ENCODE assay signal across 28 cellular contexts in genomic region chr11:117435296-117435695, GRCh38.
A peak's percentile ranks its signal among the peaks of the same experiment; 100 is the strongest.
DNase-seq lines count a peak whose midpoint lies in the region; ATAC-seq and TF ChIP-seq lines count a peak whose summit lies in the region.
"Had no signal": no experiment of that assay in that cellular context is flagged by ENCODE, and none has a peak within 500 bp of the region (broad histone marks: within the 10 kb centered on the region; RNA-seq: fewer than 3 reads in every experiment).

No MANE protein-coding gene starts in this region.

- H3F3A ChIP-seq in GM23338 (replicated peaks; ENCODE audit: low read depth), result no peaks in the 10 kb centered on the region

- ATAC-seq in activated naive CD8-positive, alpha-beta T cell treated with anti-CD3 and anti-CD28 coated beads, Interleukin-2, amount 10 ng/mL, durations not matched to agents 7 days and 5 days (ENCODE audit: low read depth), result peak; percentile 79
- no peak for ATAC-seq in activated naive CD8-positive, alpha-beta T cell treated with anti-CD3 and anti-CD28 coated beads, Interleukin-2, amount 50 U/mL, for 24 hours
- ATAC-seq in HG02642 (IDR thresholded peaks at IDR 0.05; ENCODE audit: poor library complexity, unreplicated experiment) (peak; percentile 51), HG03159 (IDR thresholded peaks at IDR 0.05; ENCODE audit: unreplicated experiment) (no peak), GM23338 (no peak)
- ATAC-seq: esophagus mucosa, T-helper 17 cell had no signal

- H3K4me1 ChIP-seq in GM23338 (ENCODE audit: insufficient read depth), result no peaks in the 10 kb centered on the region; the same call in 1 of the 2 replicates
- H3K4me1 ChIP-seq: adrenal gland, left ventricle myocardium inferior had no signal

- H3K4me3 Mint-ChIP-seq in activated naive CD8-positive, alpha-beta T cell treated with anti-CD3 and anti-CD28 coated beads, Interleukin-2, amount 10 ng/mL, durations not matched to agents 7 days and 5 days, result no peak overlapping the region
- H3K4me3 Mint-ChIP-seq in activated naive CD8-positive, alpha-beta T cell treated with anti-CD3 and anti-CD28 coated beads, Interleukin-2, amount 50 U/mL, for 24 hours, result no peak overlapping the region
- no peak overlapping the region for H3K4me3 Mint-ChIP-seq in GM23338
- H3K4me3 Mint-ChIP-seq: H9, naive B cell, T-helper 17 cell had no signal

- H3K79me2 ChIP-seq in GM23338 (replicated peaks; ENCODE audit: insufficient read depth), result no peaks in the 10 kb centered on the region
- H3K79me2 ChIP-seq: hepatocyte had no signal

- H3K27ac ChIP-seq in dorsolateral prefrontal cortex (no peak overlapping the region), GM23338 (ENCODE audit: low read depth) (no peak overlapping the region)
- H3K27ac ChIP-seq: adrenal gland, brain microvascular endothelial cell, hepatocyte, left ventricle myocardium inferior had no signal

- H3K36me3 Mint-ChIP-seq in activated naive CD8-positive, alpha-beta T cell treated with anti-CD3 and anti-CD28 coated beads, Interleukin-2, amount 10 ng/mL, durations not matched to agents 7 days and 5 days, result no peaks in the 10 kb centered on the region
- H3K36me3 Mint-ChIP-seq in activated naive CD8-positive, alpha-beta T cell treated with anti-CD3 and anti-CD28 coated beads, Interleukin-2, amount 50 U/mL, for 24 hours (ENCODE audit: low read depth), result no peaks in the 10 kb centered on the region
- no peaks in the 10 kb centered on the region for H3K36me3 Mint-ChIP-seq in GM23338 (ENCODE audit: low read depth)
- H3K36me3 Mint-ChIP-seq: naive B cell had no signal

- H2AFZ ChIP-seq in GM23338, result no peak overlapping the region
- H2AFZ ChIP-seq: hepatocyte had no signal

- H3K9me3 Mint-ChIP-seq in activated naive CD8-positive, alpha-beta T cell treated with anti-CD3 and anti-CD28 coated beads, Interleukin-2, amount 10 ng/mL, durations not matched to agents 7 days and 5 days, result no peaks in the 10 kb centered on the region
- no peaks in the 10 kb centered on the region for H3K9me3 Mint-ChIP-seq in activated naive CD8-positive, alpha-beta T cell treated with anti-CD3 and anti-CD28 coated beads, Interleukin-2, amount 50 U/mL, for 24 hours
- no peaks in the 10 kb centered on the region for H3K9me3 Mint-ChIP-seq in GM23338
- H3K9me3 Mint-ChIP-seq: H9, naive B cell had no signal

- intact Hi-C loops in dorsolateral prefrontal cortex (cut with DNase I), result no loop called here

- no peak overlapping the region for H3K4me2 ChIP-seq in GM23338
- H3K4me2 ChIP-seq: hepatocyte had no signal

- TF ChIP-seq CTCF in dorsolateral prefrontal cortex (IDR thresholded peaks at IDR 0.05 in 54 of 56, conservative IDR thresholded peaks at IDR 0.05 in 2 of 56; ENCODE audit: low read depth in 1 of 56, partially characterized antibody in 56 of 56) (no peak), GM23338 (conservative IDR thresholded peaks at IDR 0.05; ENCODE audit: low read depth in 2 of 2) (no peak)

- DNase-seq in activated naive CD8-positive, alpha-beta T cell treated with anti-CD3 and anti-CD28 coated beads, Interleukin-2, amount 10 ng/mL, durations not matched to agents 7 days and 5 days, result no peak
- DNase-seq in activated naive CD8-positive, alpha-beta T cell treated with anti-CD3 and anti-CD28 coated beads, Interleukin-2, amount 50 U/mL, for 24 hours, result no peak
- DNase-seq in MV-4-11 (lab: John Stamatoyannopoulos, UW), result peak; percentile 47
- DNase-seq in dorsolateral prefrontal cortex, result no peak
- no peak for DNase-seq in GM23338 (ENCODE audit: low spot score)
- no peak for DNase-seq in GF-D8 (lab: John Stamatoyannopoulos, UW)
- DNase-seq: activated CD8-positive, alpha-beta memory T cell treated with anti-CD3 and anti-CD28 coated beads for 24 hours; activated gamma-delta T cell; activated T-cell treated with anti-CD3 and anti-CD28 coated beads, Interleukin-2, amount 50 U/mL, for 1 hour; adrenal gland; brain microvascular endothelial cell; DMS79 treated with DMSO at 0.1 percent for 48 hours; foreskin melanocyte; H9; left ventricle myocardium inferior; naive B cell; NCI-H1092 treated with DMSO at 0.1 percent for 48 hours; NCI-H1930; NCI-H2227 treated with DMSO at 0.1 percent for 48 hours; retina; RPMI8226; small intestine; stimulated activated CD4-positive, alpha-beta T cell treated with anti-CD3 and anti-CD28 coated beads, Interleukin-2, amount 100 ng/mL, for 24 hours; T-helper 17 cell had no signal

- H3K4me1 Mint-ChIP-seq in activated naive CD8-positive, alpha-beta T cell treated with anti-CD3 and anti-CD28 coated beads, Interleukin-2, amount 10 ng/mL, durations not matched to agents 7 days and 5 days, result peaks cover 8% of the 10 kb centered on the region
- no peaks in the 10 kb centered on the region for H3K4me1 Mint-ChIP-seq in activated naive CD8-positive, alpha-beta T cell treated with anti-CD3 and anti-CD28 coated beads, Interleukin-2, amount 50 U/mL, for 24 hours
- H3K4me1 Mint-ChIP-seq in GM23338, result peaks cover 7% of the 10 kb centered on the region; the same call in 2 of the 3 replicates
- H3K4me1 Mint-ChIP-seq: naive B cell, T-helper 17 cell had no signal

- H3K27ac Mint-ChIP-seq in activated naive CD8-positive, alpha-beta T cell treated with anti-CD3 and anti-CD28 coated beads, Interleukin-2, amount 10 ng/mL, durations not matched to agents 7 days and 5 days, result no peak overlapping the region
- no peak overlapping the region for H3K27ac Mint-ChIP-seq in activated naive CD8-positive, alpha-beta T cell treated with anti-CD3 and anti-CD28 coated beads, Interleukin-2, amount 50 U/mL, for 24 hours
- H3K27ac Mint-ChIP-seq in GM23338, result no peak overlapping the region
- H3K27ac Mint-ChIP-seq: H9, naive B cell, T-helper 17 cell had no signal

- no peaks in the 10 kb centered on the region for H3K27me3 Mint-ChIP-seq in activated naive CD8-positive, alpha-beta T cell treated with anti-CD3 and anti-CD28 coated beads, Interleukin-2, amount 10 ng/mL, durations not matched to agents 7 days and 5 days
- H3K27me3 Mint-ChIP-seq in activated naive CD8-positive, alpha-beta T cell treated with anti-CD3 and anti-CD28 coated beads, Interleukin-2, amount 50 U/mL, for 24 hours, result peaks cover 3% of the 10 kb centered on the region
- peaks cover 3% of the 10 kb centered on the region for H3K27me3 Mint-ChIP-seq in GM23338 (ENCODE audit: insufficient read depth, low read depth, poor library complexity)

- no peaks in the 10 kb centered on the region for H3K27me3 ChIP-seq in dorsolateral prefrontal cortex
- no peaks in the 10 kb centered on the region for H3K27me3 ChIP-seq in GM23338 (ENCODE audit: insufficient read depth)
- H3K27me3 ChIP-seq: adrenal gland, brain microvascular endothelial cell had no signal

- no peaks in the 10 kb centered on the region for H3K36me3 ChIP-seq in GM23338 (ENCODE audit: insufficient read depth)
- H3K36me3 ChIP-seq: adrenal gland, brain microvascular endothelial cell had no signal

- no peaks in the 10 kb centered on the region for H4K20me1 ChIP-seq in GM23338 (replicated peaks; ENCODE audit: insufficient read depth)

- POLR2A ChIA-PET in activated naive CD8-positive, alpha-beta T cell treated with anti-CD3 and anti-CD28 coated beads, Interleukin-2, amount 10 ng/mL, durations not matched to agents 7 days and 5 days (lab: Charles Lee), result no interaction called here

- H3K9me2 ChIP-seq in GM23338 (ENCODE audit: insufficient read depth), result no peaks in the 10 kb centered on the region

- H3K4me3 ChIP-seq in dorsolateral prefrontal cortex (no peak overlapping the region), GM23338 (no peak overlapping the region)
- H3K4me3 ChIP-seq: adrenal gland, hepatocyte, left ventricle myocardium inferior had no signal

TF ChIP-seq in GM23338, 12 proteins besides CTCF, POLR2A, EP300 and RAD21 (continues in another document):
- TF ChIP-seq ZNF331 (CRISPR knock-in tag; IDR thresholded peaks at IDR 0.05; ENCODE audit: low read depth), result no peak
- TF ChIP-seq, protein P1, sequence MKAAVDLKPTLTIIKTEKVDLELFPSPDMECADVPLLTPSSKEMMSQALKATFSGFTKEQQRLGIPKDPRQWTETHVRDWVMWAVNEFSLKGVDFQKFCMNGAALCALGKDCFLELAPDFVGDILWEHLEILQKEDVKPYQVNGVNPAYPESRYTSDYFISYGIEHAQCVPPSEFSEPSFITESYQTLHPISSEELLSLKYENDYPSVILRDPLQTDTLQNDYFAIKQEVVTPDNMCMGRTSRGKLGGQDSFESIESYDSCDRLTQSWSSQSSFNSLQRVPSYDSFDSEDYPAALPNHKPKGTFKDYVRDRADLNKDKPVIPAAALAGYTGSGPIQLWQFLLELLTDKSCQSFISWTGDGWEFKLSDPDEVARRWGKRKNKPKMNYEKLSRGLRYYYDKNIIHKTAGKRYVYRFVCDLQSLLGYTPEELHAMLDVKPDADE (IDR thresholded peaks at IDR 0.05), result no peak
- no peak for TF ChIP-seq NANOG (IDR thresholded peaks at IDR 0.05; ENCODE audit: borderline replicate concordance)
- TF ChIP-seq STAT1 (IDR thresholded peaks at IDR 0.05; ENCODE audit: unreplicated experiment), result no peak
- no peak for TF ChIP-seq ZNF114 (CRISPR knock-in tag; IDR thresholded peaks at IDR 0.05)
- no peak for TF ChIP-seq EZH2 (IDR thresholded peaks at IDR 0.05; ENCODE audit: low read depth, unreplicated experiment)
- TF ChIP-seq POLR2AphosphoS5 (IDR thresholded peaks at IDR 0.05; ENCODE audit: low read depth), result no peak

Comparison
In these comparisons a context has a peak if more than half of its experiments do, and no peak if none do; other contexts are left out.
1. ATAC-seq: peak in activated naive CD8-positive, alpha-beta T cell treated with anti-CD3 and anti-CD28 coated beads, Interleukin-2, amount 10 ng/mL, durations not matched to agents 7 days and 5 days (single experiment) and HG02642 (single experiment); none in activated naive CD8-positive, alpha-beta T cell treated with anti-CD3 and anti-CD28 coated beads, Interleukin-2, amount 50 U/mL, for 24 hours (single experiment), HG03159 (single experiment) and GM23338 (single experiment).